Comparison of ENCODE assay signal across 8 cellular contexts in the genomic region with DNA sequence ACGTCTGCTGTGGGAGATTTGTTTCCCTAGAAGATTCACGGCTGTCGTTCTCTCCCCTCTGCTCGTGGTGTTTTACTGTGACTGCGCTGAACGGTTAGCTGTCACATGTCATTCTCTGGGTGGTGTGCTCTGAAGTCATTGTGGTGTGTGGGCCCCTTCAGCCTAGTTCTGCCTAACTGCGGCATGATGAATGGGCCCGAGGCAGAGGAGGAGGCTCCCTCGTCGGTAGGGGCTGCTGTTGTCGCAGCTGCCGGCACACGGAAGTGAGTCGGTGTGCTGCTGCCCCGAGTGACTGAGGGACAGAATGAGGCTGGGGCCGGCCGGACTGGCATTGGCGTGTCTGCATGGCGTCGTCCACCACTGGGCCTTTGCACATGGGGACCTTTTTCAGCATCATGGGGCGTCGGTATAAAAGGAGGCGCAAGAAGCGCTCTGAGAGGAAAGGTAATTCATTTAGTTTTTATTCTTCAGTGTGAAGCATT.
DNase-seq lines count a peak whose midpoint lies in the region; ATAC-seq and TF ChIP-seq lines count a peak whose summit lies in the region.

No MANE protein-coding gene starts in this region.

- H2BK5ac ChIP-seq in mesenchymal stem cell (ENCODE audit: low read depth, low read length, poor library complexity, severe bottlenecking), result no peak overlapping the region

- H4K91ac ChIP-seq in mesenchymal stem cell (ENCODE audit: low read length), result peak overlapping the region; percentile 73

- H3K27ac Mint-ChIP-seq in T-helper 2 cell treated with Interferon-gamma antibody and Interleukin-4, amounts not matched to agents 5 μg/mL and 100 μg/mL, for 36 hours, result peak overlapping the region; percentile 80

- peak overlapping the region; percentile 43 for H3K4me2 ChIP-seq in mesenchymal stem cell (ENCODE audit: low read length, poor library complexity, severe bottlenecking)

- peak overlapping the region in 1 of 2 experiments; percentile 32 for H2BK12ac ChIP-seq in mesenchymal stem cell (ENCODE audit: low read length in 2 of 2)

- peak overlapping the region in 1 of 2 experiments; percentile 35 for H3K14ac ChIP-seq in mesenchymal stem cell (ENCODE audit: low read length in 2 of 2)

- peaks cover 0 to 8% of the 10 kb centered on the region in 2 experiments for H3K27me3 ChIP-seq in mesenchymal stem cell (ENCODE audit: control insufficient read depth in 1 of 2, insufficient read depth in 1 of 2, low read length in 2 of 2)

- ATAC-seq in GM19351 (IDR thresholded peaks at IDR 0.05; ENCODE audit: unreplicated experiment) (peak; percentile 55), GM18517 (IDR thresholded peaks at IDR 0.05; ENCODE audit: unreplicated experiment) (no peak), GM21528 (IDR thresholded peaks at IDR 0.05; ENCODE audit: low FRiP score, unreplicated experiment) (no peak)

- TF ChIP-seq CTCF in astrocyte of the cerebellum (IDR thresholded peaks at IDR 0.05; ENCODE audit: low read depth, low read length, missing control alignments), result peak; percentile 65

- H3K4me3 ChIP-seq in astrocyte of the cerebellum (ENCODE audit: low read depth, low read length) (no peak overlapping the region), mesenchymal stem cell (ENCODE audit: insufficient read depth in 1 of 2, low read depth in 1 of 2, low read length in 2 of 2) (peak overlapping the region in 1 of 2 experiments; percentile 18)

- no peak overlapping the region for H3K4ac ChIP-seq in mesenchymal stem cell (ENCODE audit: low read depth in 1 of 2, low read length in 2 of 2)

- WGBS in mesenchymal stem cell, result 48% methylated on average over 24 of the region's 24 CpGs

- H3K79me1 ChIP-seq in mesenchymal stem cell (replicated peaks; ENCODE audit: low read length, poor library complexity, severe bottlenecking), result peaks cover 8% of the 10 kb centered on the region

- no peaks in the 10 kb centered on the region for H3K9me3 Mint-ChIP-seq in T-helper 2 cell treated with Interferon-gamma antibody and Interleukin-4, amounts not matched to agents 5 μg/mL and 100 μg/mL, for 36 hours

- H2AFZ ChIP-seq in mesenchymal stem cell (ENCODE audit: low read depth, low read length), result no peak overlapping the region

- peak overlapping the region; percentile 89 for H3K4me3 Mint-ChIP-seq in T-helper 2 cell treated with Interferon-gamma antibody and Interleukin-4, amounts not matched to agents 5 μg/mL and 100 μg/mL, for 36 hours

- no peak overlapping the region for H2AK5ac ChIP-seq in mesenchymal stem cell (ENCODE audit: low read length, severe bottlenecking)

- H3K9me3 ChIP-seq in mesenchymal stem cell (ENCODE audit: control insufficient read depth, low read length), result no peaks in the 10 kb centered on the region

- no peaks in the 10 kb centered on the region for H3K27me3 Mint-ChIP-seq in T-helper 2 cell treated with Interferon-gamma antibody and Interleukin-4, amounts not matched to agents 5 μg/mL and 100 μg/mL, for 36 hours (ENCODE audit: low read depth)

- H3K27ac ChIP-seq in mesenchymal stem cell (ENCODE audit: low read length, poor library complexity, severe bottlenecking), result no peak overlapping the region

- peaks cover 15% of the 10 kb centered on the region for H3K4me1 ChIP-seq in mesenchymal stem cell (ENCODE audit: control insufficient read depth, insufficient read depth, low read depth, low read length)

- H2BK120ac ChIP-seq in mesenchymal stem cell (ENCODE audit: low read depth, low read length), result no peak overlapping the region

- H4K8ac ChIP-seq in mesenchymal stem cell (ENCODE audit: low read length), result peak overlapping the region; percentile 79

- in situ Hi-C loops in astrocyte of the cerebellum (cut with HindIII; ENCODE audit: low sequenced_read_pairs), result no loop called here

- H3K9ac ChIP-seq in mesenchymal stem cell (ENCODE audit: low read length), result no peak overlapping the region

- peaks cover 19% of the 10 kb centered on the region for H3K36me3 Mint-ChIP-seq in T-helper 2 cell treated with Interferon-gamma antibody and Interleukin-4, amounts not matched to agents 5 μg/mL and 100 μg/mL, for 36 hours (ENCODE audit: low read depth)

- no peak overlapping the region for H3K18ac ChIP-seq in mesenchymal stem cell (ENCODE audit: low read depth in 1 of 2, low read length in 2 of 2)

- H2BK15ac ChIP-seq in mesenchymal stem cell (ENCODE audit: low read depth, poor library complexity, severe bottlenecking), result no peak overlapping the region

- DNase-seq in T-helper 2 cell treated with Interferon-gamma antibody and Interleukin-4, amounts not matched to agents 5 μg/mL and 100 μg/mL, for 36 hours (ENCODE audit: low spot score), result peak; percentile 81
- DNase-seq in astrocyte of the cerebellum (ENCODE audit: low read depth), result no peak
- DNase-seq in mesenchymal stem cell, result peak; percentile 72
- DNase-seq in stimulated activated CD8-positive, alpha-beta memory T cell treated with anti-CD3 and anti-CD28 coated beads, Interleukin-4, amount 100 ng/mL, for 1 hour (ENCODE audit: low read depth in 2 of 2, low spot score in 1 of 2), result peak; percentile 36 to 54
- DNase-seq in NCI-H748 treated with DMSO at 0.1 percent for 48 hours (lab: John Stamatoyannopoulos, UW), result no peak

- H3K23ac ChIP-seq in mesenchymal stem cell (ENCODE audit: low read length in 2 of 2), result no peak overlapping the region

- H3K36me3 ChIP-seq in mesenchymal stem cell (ENCODE audit: control insufficient read depth in 1 of 2, insufficient read depth in 2 of 2, low read depth in 1 of 2, low read length in 2 of 2), result peaks cover 0 to 8% of the 10 kb centered on the region in 2 experiments

- peaks cover 40% of the 10 kb centered on the region for H3K4me1 Mint-ChIP-seq in T-helper 2 cell treated with Interferon-gamma antibody and Interleukin-4, amounts not matched to agents 5 μg/mL and 100 μg/mL, for 36 hours (ENCODE audit: low read depth)

Comparison
In these comparisons a context has a peak if more than half of its experiments do, and no peak if none do; other contexts are left out.
1. DNase-seq: peak in T-helper 2 cell treated with Interferon-gamma antibody and Interleukin-4, amounts not matched to agents 5 μg/mL and 100 μg/mL, for 36 hours (single experiment), mesenchymal stem cell (single experiment) and stimulated activated CD8-positive, alpha-beta memory T cell treated with anti-CD3 and anti-CD28 coated beads, Interleukin-4, amount 100 ng/mL, for 1 hour (2 of 2); none in astrocyte of the cerebellum (single experiment) and NCI-H748 treated with DMSO at 0.1 percent for 48 hours (single experiment).